15 cellular contexts compared by ENCODE assay signal in the genomic region with DNA sequence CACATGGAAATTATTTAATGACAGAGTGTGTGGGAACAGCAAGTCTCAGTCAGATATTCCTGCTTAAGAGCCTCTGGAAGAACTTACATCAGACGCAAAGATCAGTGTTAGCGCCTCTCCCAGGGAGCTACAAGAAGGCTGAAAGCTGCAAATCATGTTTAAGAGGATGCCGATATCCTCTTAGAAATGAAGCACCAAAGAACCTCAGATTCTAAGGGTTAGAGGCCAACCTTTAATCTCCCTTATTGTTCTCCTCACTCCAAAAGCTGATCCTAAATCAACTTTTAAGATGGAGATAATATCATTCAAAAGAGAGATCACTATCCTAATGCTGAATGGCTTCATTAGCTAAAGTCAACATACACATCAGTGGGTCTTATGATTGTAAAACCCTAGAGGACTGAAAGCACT.
DNase-seq lines count a peak whose midpoint lies in the region; ATAC-seq, FAIRE-seq and TF ChIP-seq lines count a peak whose summit lies in the region.
"Had no signal": no experiment of that assay in that cellular context is flagged by ENCODE, and none has a peak within 500 bp of the region (broad histone marks: within the 10 kb centered on the region; RNA-seq: fewer than 3 reads in every experiment).

No MANE protein-coding gene starts in this region.

- 77 to 90% methylated on average over 3 of the region's 3 CpGs for WGBS in pancreas, 2 donors

- DNase-seq in AG20443 (ENCODE audit: low spot score): peak; percentile 9
- DNase-seq in WERI-Rb-1: peak; percentile 15
- DNase-seq in NCI-H187 treated with DMSO at 0.1 percent for 48 hours (lab: John Stamatoyannopoulos, UW): no peak
- DNase-seq in pancreas: no peak
- DNase-seq in activated gamma-delta T cell treated with Interleukin-2 at 50 U/mL for 16 hours: no peak
- DNase-seq: activated CD8-positive, alpha-beta memory T cell treated with anti-CD3 and anti-CD28 coated beads for 24 hours; BE2C; H7; NCI-H1092 treated with DMSO at 0.1 percent for 48 hours; NCI-H446; T-helper 1 cell had no signal

- no peaks in the 10 kb centered on the region; a peak in 1 of 3 replicates for H3K36me3 ChIP-seq in HEK293 (ENCODE audit: control insufficient read depth in 2 of 2, insufficient read depth in 1 of 2, low read length in 2 of 2)
- no peaks in the 10 kb centered on the region for H3K36me3 ChIP-seq in WERI-Rb-1
- no peaks in the 10 kb centered on the region for H3K36me3 ChIP-seq in pancreas

- POLR2A ChIA-PET in HEK293 (lab: Yijun Ruan, JAX): no interaction called here

- no peak for TF ChIP-seq CTCF in HEK293 (tag by site-specific recombination; IDR thresholded peaks at IDR 0.05)
- TF ChIP-seq CTCF in WERI-Rb-1 (IDR thresholded peaks at IDR 0.05; ENCODE audit: low read depth, low read length): no peak
- TF ChIP-seq CTCF in pancreas (IDR thresholded peaks at IDR 0.05): no peak

- ATAC-seq in HG03280 (IDR thresholded peaks at IDR 0.05; ENCODE audit: unreplicated experiment) (no peak), pancreas (no peak)

- no peaks in the 10 kb centered on the region for H3K9me3 ChIP-seq in HEK293 (ENCODE audit: control insufficient read depth, insufficient read depth, low read depth, low read length)
- H3K9me3 ChIP-seq in WERI-Rb-1 (ENCODE audit: severe bottlenecking): no peaks in the 10 kb centered on the region
- no peaks in the 10 kb centered on the region for H3K9me3 ChIP-seq in pancreas
- H3K9me3 ChIP-seq: BE2C had no signal

- H3K27me3 ChIP-seq in WERI-Rb-1 (ENCODE audit: insufficient read depth, low read depth, severe bottlenecking) (no peaks in the 10 kb centered on the region), pancreas (no peaks in the 10 kb centered on the region)
- H3K27me3 ChIP-seq: BE2C had no signal

- intact Hi-C loops in pancreas (cut with DNase I): no loop called here

- FAIRE-seq in islet of Langerhans (lab: Jason Lieb, UNC): peak; percentile 5
- no peak for FAIRE-seq in pancreas (lab: Jason Lieb, UNC)
- FAIRE-seq: GM18507 had no signal

- H3K27ac ChIP-seq in HEK293 (ENCODE audit: extremely low read depth, low read depth, low read length): no peak overlapping the region
- H3K27ac ChIP-seq in WERI-Rb-1: no peak overlapping the region
- H3K27ac ChIP-seq in pancreas: no peak overlapping the region

- peaks cover 11% of the 10 kb centered on the region for H3K4me1 ChIP-seq in HEK293 (ENCODE audit: control insufficient read depth, insufficient read depth, low read length)
- H3K4me1 ChIP-seq in pancreas: peaks cover 0 to 8% (median 7%) of the 10 kb centered on the region in 3 donors

- CTCF ChIA-PET in HEK293 (lab: Yijun Ruan, JAX): no interaction called here

- H3K4me3 ChIP-seq in HEK293 (ENCODE audit: low read depth, low read length) (no peak overlapping the region), WERI-Rb-1 (ENCODE audit: low read depth, low read length) (no peak overlapping the region), pancreas (no peak overlapping the region)

TF ChIP-seq in HEK293, 187 proteins besides CTCF, POLR2A, EP300 and RAD21 (continues in another document):
- no peak for TF ChIP-seq ZNF664 (tag by site-specific recombination; IDR thresholded peaks at IDR 0.05)
- no peak for TF ChIP-seq ZNF530 (tag by site-specific recombination; IDR thresholded peaks at IDR 0.05; ENCODE audit: low read depth)
- TF ChIP-seq KLF8 (tag by site-specific recombination; IDR thresholded peaks at IDR 0.05): no peak
- TF ChIP-seq ZNF621 (tag by site-specific recombination; IDR thresholded peaks at IDR 0.05): no peak
- no peak for TF ChIP-seq ZNF837 (tag by site-specific recombination; IDR thresholded peaks at IDR 0.05)
- TF ChIP-seq ZFP3 (tag by site-specific recombination; IDR thresholded peaks at IDR 0.05; ENCODE audit: low read depth): peak; percentile 34; the same call in 1 of the 2 replicates
- TF ChIP-seq, protein P1, sequence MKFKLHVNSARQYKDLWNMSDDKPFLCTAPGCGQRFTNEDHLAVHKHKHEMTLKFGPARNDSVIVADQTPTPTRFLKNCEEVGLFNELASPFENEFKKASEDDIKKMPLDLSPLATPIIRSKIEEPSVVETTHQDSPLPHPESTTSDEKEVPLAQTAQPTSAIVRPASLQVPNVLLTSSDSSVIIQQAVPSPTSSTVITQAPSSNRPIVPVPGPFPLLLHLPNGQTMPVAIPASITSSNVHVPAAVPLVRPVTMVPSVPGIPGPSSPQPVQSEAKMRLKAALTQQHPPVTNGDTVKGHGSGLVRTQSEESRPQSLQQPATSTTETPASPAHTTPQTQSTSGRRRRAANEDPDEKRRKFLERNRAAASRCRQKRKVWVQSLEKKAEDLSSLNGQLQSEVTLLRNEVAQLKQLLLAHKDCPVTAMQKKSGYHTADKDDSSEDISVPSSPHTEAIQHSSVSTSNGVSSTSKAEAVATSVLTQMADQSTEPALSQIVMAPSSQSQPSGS (tag by site-specific recombination; IDR thresholded peaks at IDR 0.05; ENCODE audit: low read depth): 0 out of 2 replicates have a peak, but pooled peaks have one; percentile 17
- TF ChIP-seq ZNF768 (tag by site-specific recombination; IDR thresholded peaks at IDR 0.05): no peak
- no peak for TF ChIP-seq ZNF660 (tag by site-specific recombination; IDR thresholded peaks at IDR 0.05)
- TF ChIP-seq GLIS1 (tag by site-specific recombination; IDR thresholded peaks at IDR 0.05): peak; percentile 86
- no peak for TF ChIP-seq ZNF221 (tag by site-specific recombination; IDR thresholded peaks at IDR 0.05; ENCODE audit: borderline replicate concordance)
- TF ChIP-seq KLF1 (tag by site-specific recombination; IDR thresholded peaks at IDR 0.05): no peak
- TF ChIP-seq, protein P2, sequence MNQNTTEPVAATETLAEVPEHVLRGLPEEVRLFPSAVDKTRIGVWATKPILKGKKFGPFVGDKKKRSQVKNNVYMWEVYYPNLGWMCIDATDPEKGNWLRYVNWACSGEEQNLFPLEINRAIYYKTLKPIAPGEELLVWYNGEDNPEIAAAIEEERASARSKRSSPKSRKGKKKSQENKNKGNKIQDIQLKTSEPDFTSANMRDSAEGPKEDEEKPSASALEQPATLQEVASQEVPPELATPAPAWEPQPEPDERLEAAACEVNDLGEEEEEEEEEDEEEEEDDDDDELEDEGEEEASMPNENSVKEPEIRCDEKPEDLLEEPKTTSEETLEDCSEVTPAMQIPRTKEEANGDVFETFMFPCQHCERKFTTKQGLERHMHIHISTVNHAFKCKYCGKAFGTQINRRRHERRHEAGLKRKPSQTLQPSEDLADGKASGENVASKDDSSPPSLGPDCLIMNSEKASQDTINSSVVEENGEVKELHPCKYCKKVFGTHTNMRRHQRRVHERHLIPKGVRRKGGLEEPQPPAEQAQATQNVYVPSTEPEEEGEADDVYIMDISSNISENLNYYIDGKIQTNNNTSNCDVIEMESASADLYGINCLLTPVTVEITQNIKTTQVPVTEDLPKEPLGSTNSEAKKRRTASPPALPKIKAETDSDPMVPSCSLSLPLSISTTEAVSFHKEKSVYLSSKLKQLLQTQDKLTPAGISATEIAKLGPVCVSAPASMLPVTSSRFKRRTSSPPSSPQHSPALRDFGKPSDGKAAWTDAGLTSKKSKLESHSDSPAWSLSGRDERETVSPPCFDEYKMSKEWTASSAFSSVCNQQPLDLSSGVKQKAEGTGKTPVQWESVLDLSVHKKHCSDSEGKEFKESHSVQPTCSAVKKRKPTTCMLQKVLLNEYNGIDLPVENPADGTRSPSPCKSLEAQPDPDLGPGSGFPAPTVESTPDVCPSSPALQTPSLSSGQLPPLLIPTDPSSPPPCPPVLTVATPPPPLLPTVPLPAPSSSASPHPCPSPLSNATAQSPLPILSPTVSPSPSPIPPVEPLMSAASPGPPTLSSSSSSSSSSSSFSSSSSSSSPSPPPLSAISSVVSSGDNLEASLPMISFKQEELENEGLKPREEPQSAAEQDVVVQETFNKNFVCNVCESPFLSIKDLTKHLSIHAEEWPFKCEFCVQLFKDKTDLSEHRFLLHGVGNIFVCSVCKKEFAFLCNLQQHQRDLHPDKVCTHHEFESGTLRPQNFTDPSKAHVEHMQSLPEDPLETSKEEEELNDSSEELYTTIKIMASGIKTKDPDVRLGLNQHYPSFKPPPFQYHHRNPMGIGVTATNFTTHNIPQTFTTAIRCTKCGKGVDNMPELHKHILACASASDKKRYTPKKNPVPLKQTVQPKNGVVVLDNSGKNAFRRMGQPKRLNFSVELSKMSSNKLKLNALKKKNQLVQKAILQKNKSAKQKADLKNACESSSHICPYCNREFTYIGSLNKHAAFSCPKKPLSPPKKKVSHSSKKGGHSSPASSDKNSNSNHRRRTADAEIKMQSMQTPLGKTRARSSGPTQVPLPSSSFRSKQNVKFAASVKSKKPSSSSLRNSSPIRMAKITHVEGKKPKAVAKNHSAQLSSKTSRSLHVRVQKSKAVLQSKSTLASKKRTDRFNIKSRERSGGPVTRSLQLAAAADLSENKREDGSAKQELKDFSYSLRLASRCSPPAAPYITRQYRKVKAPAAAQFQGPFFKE (tag by site-specific recombination; IDR thresholded peaks at IDR 0.05; ENCODE audit: borderline replicate concordance): no peak
- TF ChIP-seq OVOL3 (tag by site-specific recombination; IDR thresholded peaks at IDR 0.05): peak; percentile 89; the same call in 1 of the 2 replicates
- TF ChIP-seq ZNF510 (tag by site-specific recombination; IDR thresholded peaks at IDR 0.05; ENCODE audit: insufficient replicate concordance): no peak
- TF ChIP-seq WT1 (tag by site-specific recombination; IDR thresholded peaks at IDR 0.05): peak; percentile 81
- no peak for TF ChIP-seq ZNF354C (tag by site-specific recombination; IDR thresholded peaks at IDR 0.05; ENCODE audit: borderline replicate concordance, low read depth)
- TF ChIP-seq ZBTB48 (tag by site-specific recombination; IDR thresholded peaks at IDR 0.05): 0 out of 2 replicates have a peak, but pooled peaks have one; percentile 49
- TF ChIP-seq, protein P3, sequence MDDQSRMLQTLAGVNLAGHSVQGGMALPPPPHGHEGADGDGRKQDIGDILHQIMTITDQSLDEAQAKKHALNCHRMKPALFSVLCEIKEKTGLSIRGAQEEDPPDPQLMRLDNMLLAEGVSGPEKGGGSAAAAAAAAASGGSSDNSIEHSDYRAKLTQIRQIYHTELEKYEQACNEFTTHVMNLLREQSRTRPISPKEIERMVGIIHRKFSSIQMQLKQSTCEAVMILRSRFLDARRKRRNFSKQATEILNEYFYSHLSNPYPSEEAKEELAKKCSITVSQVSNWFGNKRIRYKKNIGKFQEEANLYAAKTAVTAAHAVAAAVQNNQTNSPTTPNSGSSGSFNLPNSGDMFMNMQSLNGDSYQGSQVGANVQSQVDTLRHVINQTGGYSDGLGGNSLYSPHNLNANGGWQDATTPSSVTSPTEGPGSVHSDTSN (CRISPR knock-in tag; IDR thresholded peaks at IDR 0.05): no peak

Comparison
In these comparisons a context has a peak if more than half of its experiments do, and no peak if none do; other contexts are left out.
1. DNase-seq: peak in AG20443 (single experiment) and WERI-Rb-1 (single experiment); none in NCI-H187 treated with DMSO at 0.1 percent for 48 hours (single experiment), pancreas (0 of 6) and activated gamma-delta T cell treated with Interleukin-2 at 50 U/mL for 16 hours (single experiment).